24 cellular contexts compared by ENCODE assay signal in the genomic region with DNA sequence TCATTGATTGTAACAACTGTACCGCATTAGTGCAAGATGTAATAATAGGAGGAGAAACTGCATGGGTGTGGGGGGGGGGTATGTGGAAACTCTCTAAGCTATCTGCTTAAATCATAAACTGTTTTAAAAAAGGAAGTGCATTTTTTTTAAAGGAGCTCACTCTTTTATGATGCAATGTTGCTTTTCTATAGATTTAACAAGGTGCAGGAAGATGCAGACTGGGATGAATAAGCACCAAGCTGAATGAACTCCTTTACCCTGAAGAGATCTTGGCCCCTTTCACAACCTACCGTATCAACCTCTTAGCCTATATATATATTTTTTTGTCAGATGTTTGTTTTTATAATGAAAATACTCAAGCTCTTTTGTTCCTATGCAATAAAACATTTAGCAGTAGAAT.
DNase-seq lines count a peak whose midpoint lies in the region; ATAC-seq and TF ChIP-seq lines count a peak whose summit lies in the region.
"Had no signal": no experiment of that assay in that cellular context is flagged by ENCODE, and none has a peak within 500 bp of the region (broad histone marks: within the 10 kb centered on the region; RNA-seq: fewer than 3 reads in every experiment).

No MANE protein-coding gene starts in this region.

- H3K27ac ChIP-seq in CD8-positive, alpha-beta T cell (ENCODE audit: low read depth, low read length): no peak overlapping the region
- H3K27ac ChIP-seq: tibial nerve had no signal

- H3K27ac Mint-ChIP-seq in CD8-positive, alpha-beta T cell: no peak overlapping the region
- H3K27ac Mint-ChIP-seq: IgD-negative memory B cell; stimulated activated naive CD8-positive, alpha-beta T cell treated with anti-CD3 and anti-CD28 coated beads, Interleukin-15, Interleukin-2, amounts not matched to agents 100 ng/mL and 50 ng/mL, for 24 hours had no signal

- ATAC-seq in CD8-positive, alpha-beta T cell: no peak
- no peak for ATAC-seq in HG03571 (IDR thresholded peaks at IDR 0.05; ENCODE audit: unreplicated experiment)
- ATAC-seq: Right ventricle myocardium inferior had no signal

- POLR2A ChIA-PET in CD8-positive, alpha-beta T cell (lab: Charles Lee): interaction anchor here (0.6 kb wide), 1 partner anchor 51 kb away, joined by 4 read pairs; no protein-coding TSS in a partner anchor

- H3K4me3 Mint-ChIP-seq in CD8-positive, alpha-beta T cell: no peak overlapping the region
- H3K4me3 Mint-ChIP-seq: IgD-negative memory B cell; stimulated activated naive CD8-positive, alpha-beta T cell treated with anti-CD3 and anti-CD28 coated beads, Interleukin-15, Interleukin-2, amounts not matched to agents 100 ng/mL and 50 ng/mL, for 24 hours had no signal

- no peaks in the 10 kb centered on the region for H3K4me1 ChIP-seq in CD8-positive, alpha-beta T cell (ENCODE audit: insufficient read depth, low read length)
- H3K4me1 ChIP-seq: Caco-2, tibial nerve had no signal

- no peaks in the 10 kb centered on the region for H3K27me3 Mint-ChIP-seq in CD8-positive, alpha-beta T cell (ENCODE audit: low read depth)
- H3K27me3 Mint-ChIP-seq: stimulated activated naive CD8-positive, alpha-beta T cell treated with anti-CD3 and anti-CD28 coated beads, Interleukin-15, Interleukin-2, amounts not matched to agents 100 ng/mL and 50 ng/mL, for 24 hours had no signal

- H3K36me3 Mint-ChIP-seq in CD8-positive, alpha-beta T cell: no peaks in the 10 kb centered on the region

- no peaks in the 10 kb centered on the region for H3K9me3 ChIP-seq in CD8-positive, alpha-beta T cell (ENCODE audit: low read length)
- H3K9me3 ChIP-seq: Caco-2, tibial nerve had no signal

- no peaks in the 10 kb centered on the region for H3K36me3 ChIP-seq in CD8-positive, alpha-beta T cell (ENCODE audit: insufficient read depth, low read length)
- H3K36me3 ChIP-seq: tibial nerve had no signal

- DNase-seq in GF-D8 (lab: John Stamatoyannopoulos, UW) (peak; percentile 27), Kasumi-1 (lab: John Stamatoyannopoulos, UW) (peak; percentile 14 to 18), SIG-M5 (lab: John Stamatoyannopoulos, UW) (peak; percentile 18), fibroblast of villous mesenchyme (ENCODE audit: low read depth) (peak; percentile 74), globus pallidus (ENCODE audit: low spot score) (no peak)
- no peak for DNase-seq in CD8-positive, alpha-beta T cell
- DNase-seq: activated CD4-positive, alpha-beta T cell treated with anti-CD3 and anti-CD28 coated beads, Interleukin-2, amount 50 U/mL, for 1 hour; activated gamma-delta T cell; amniotic stem cell; Caco-2; dermis blood vessel endothelial cell; EL; foreskin melanocyte; hypothalamus; NCI-H1092; NCI-H2081 treated with DMSO at 0.1 percent for 48 hours; NCI-H510A treated with DMSO at 0.1 percent for 48 hours; stimulated activated CD4-positive, alpha-beta T cell treated with anti-CD3 and anti-CD28 coated beads, Interleukin-4, amount 100 ng/mL, for 24 hours had no signal

- H3K4me3 ChIP-seq in fibroblast of villous mesenchyme (ENCODE audit: low read depth, low read length): no peak overlapping the region
- H3K4me3 ChIP-seq in CD8-positive, alpha-beta T cell (ENCODE audit: low read depth, low read length): no peak overlapping the region
- H3K4me3 ChIP-seq: lung, tibial nerve had no signal

- CTCF ChIA-PET in CD8-positive, alpha-beta T cell (lab: Charles Lee): interaction anchor here (1.1 kb wide), 1 partner anchor 12 kb away, joined by 3 read pairs; no protein-coding TSS in a partner anchor

- intact Hi-C loops in CD8-positive, alpha-beta T cell (cut with DNase I, micrococcal nuclease): no loop called here

- H3K4me1 Mint-ChIP-seq in CD8-positive, alpha-beta T cell (ENCODE audit: low read depth): peaks cover 17% of the 10 kb centered on the region

- no peak for TF ChIP-seq CTCF in fibroblast of villous mesenchyme (IDR thresholded peaks at IDR 0.05; ENCODE audit: insufficient read depth, low read depth, low read length)
- TF ChIP-seq CTCF in CD8-positive, alpha-beta T cell (IDR thresholded peaks at IDR 0.05): no peak

- no peaks in the 10 kb centered on the region for H3K27me3 ChIP-seq in CD8-positive, alpha-beta T cell (ENCODE audit: insufficient read depth, low read length)
- H3K27me3 ChIP-seq: tibial nerve had no signal

- H3K9me3 Mint-ChIP-seq in CD8-positive, alpha-beta T cell: no peaks in the 10 kb centered on the region
- H3K9me3 Mint-ChIP-seq: IgD-negative memory B cell; stimulated activated naive CD8-positive, alpha-beta T cell treated with anti-CD3 and anti-CD28 coated beads, Interleukin-15, Interleukin-2, amounts not matched to agents 100 ng/mL and 50 ng/mL, for 24 hours had no signal

Comparison
In these comparisons a context has a peak if more than half of its experiments do, and no peak if none do; other contexts are left out.
1. DNase-seq: peak in GF-D8 (single experiment), Kasumi-1 (2 of 2), SIG-M5 (single experiment) and fibroblast of villous mesenchyme (single experiment); none in globus pallidus (single experiment) and CD8-positive, alpha-beta T cell (0 of 7).